14 cellular contexts compared by ENCODE assay signal in genomic region chr19:56837004-56837403, GRCh38. TPM values are rescaled to one million over a fixed set of nuclear protein-coding genes. Genes with fewer than 3 reads are reported as not detected.
DNase-seq lines count a peak whose midpoint lies in the region; ATAC-seq, FAIRE-seq and TF ChIP-seq lines count a peak whose summit lies in the region.
"Had no signal": no experiment of that assay in that cellular context is flagged by ENCODE, and none has a peak within 500 bp of the region (broad histone marks: within the 10 kb centered on the region; RNA-seq: fewer than 3 reads in every experiment).

No MANE protein-coding gene starts in this region.

- no peak for FAIRE-seq in astrocyte (lab: Jason Lieb, UNC)

- H3K9me3 Mint-ChIP-seq in astrocyte (ENCODE audit: unreplicated experiment), result peaks cover 25% of the 10 kb centered on the region
- peaks cover 38 to 66% of the 10 kb centered on the region in 2 donors for H3K9me3 Mint-ChIP-seq in stimulated activated naive CD8-positive, alpha-beta T cell treated with anti-CD3 and anti-CD28 coated beads, Interleukin-15, amount 100 ng/mL, for 72 hours

- no peaks in the 10 kb centered on the region for H3K79me2 ChIP-seq in astrocyte (ENCODE audit: insufficient read depth, low read length)

- H3K27ac Mint-ChIP-seq in astrocyte (ENCODE audit: unreplicated experiment), result no peak overlapping the region
- no peak overlapping the region for H3K27ac Mint-ChIP-seq in stimulated activated naive CD8-positive, alpha-beta T cell treated with anti-CD3 and anti-CD28 coated beads, Interleukin-15, amount 100 ng/mL, for 72 hours

- no peaks in the 10 kb centered on the region for H3K4me1 Mint-ChIP-seq in astrocyte (ENCODE audit: low read depth, unreplicated experiment)
- H3K4me1 Mint-ChIP-seq in stimulated activated naive CD8-positive, alpha-beta T cell treated with anti-CD3 and anti-CD28 coated beads, Interleukin-15, amount 100 ng/mL, for 72 hours, result peaks cover 9% of the 10 kb centered on the region

- peak overlapping the region; percentile 69 for H3K4me2 ChIP-seq in astrocyte (ENCODE audit: low read length)

- no peaks in the 10 kb centered on the region for H3K27me3 ChIP-seq in astrocyte (ENCODE audit: insufficient read depth, low read length)

- H3K36me3 ChIP-seq in astrocyte (ENCODE audit: insufficient read depth, low read length), result no peaks in the 10 kb centered on the region

- H3K9ac ChIP-seq in astrocyte (ENCODE audit: low read length), result no peak overlapping the region

- DNase-seq in HK-2 (ENCODE audit: unreplicated experiment), result peak; percentile 10
- no peak for DNase-seq in astrocyte (ENCODE audit: low read depth)
- peak; percentile 10 for DNase-seq in medulla oblongata (ENCODE audit: extremely low spot score)
- DNase-seq in cerebellar nuclear complex (lab: John Stamatoyannopoulos, UW), result no peak
- DNase-seq in stimulated activated naive CD8-positive, alpha-beta T cell treated with anti-CD3 and anti-CD28 coated beads, Interleukin-15, amount 100 ng/mL, for 72 hours, result no peak
- DNase-seq in NCI-H2171 (lab: John Stamatoyannopoulos, UW), result no peak
- DNase-seq: activated CD4-positive, CD25-positive, alpha-beta regulatory T cell; activated T-cell treated with anti-CD3 and anti-CD28 coated beads, Interleukin-2, amount 50 U/mL, for 4 hours; AML-193; IMR-90; NCI-H146; stimulated activated CD4-positive, alpha-beta T cell treated with anti-CD3 and anti-CD28 coated beads, Interleukin-15, amount 100 ng/mL, for 24 hours had no signal

- H3K4me3 ChIP-seq in astrocyte (ENCODE audit: insufficient read depth, low read depth, low read length), result no peak overlapping the region

- H3K27ac ChIP-seq in 22Rv1, result peak overlapping the region; percentile 84
- no peak overlapping the region for H3K27ac ChIP-seq in astrocyte (ENCODE audit: low read depth, low read length)

- TF ChIP-seq CTCF in 22Rv1 (IDR thresholded peaks at IDR 0.05) (no peak), astrocyte (IDR thresholded peaks at IDR 0.05; ENCODE audit: insufficient read depth, low read depth, low read length) (no peak)

- H4K20me1 ChIP-seq in astrocyte (ENCODE audit: insufficient read depth, low read length), result no peaks in the 10 kb centered on the region

- H3K9me3 ChIP-seq in astrocyte (ENCODE audit: insufficient read depth, low read depth, low read length), result peaks cover 9% of the 10 kb centered on the region

- ATAC-seq in stimulated activated naive CD8-positive, alpha-beta T cell treated with anti-CD3 and anti-CD28 coated beads, Interleukin-15, amount 100 ng/mL, for 72 hours, result no peak
- no peak for ATAC-seq in HG03565 (IDR thresholded peaks at IDR 0.05; ENCODE audit: unreplicated experiment)
- ATAC-seq: activated T-cell treated with anti-CD3 and anti-CD28 coated beads, Interleukin-2, amount 50 U/mL, for 4 hours had no signal

- H3K27me3 Mint-ChIP-seq in astrocyte (ENCODE audit: low read depth, unreplicated experiment), result no peaks in the 10 kb centered on the region
- peaks cover 20% of the 10 kb centered on the region for H3K27me3 Mint-ChIP-seq in stimulated activated naive CD8-positive, alpha-beta T cell treated with anti-CD3 and anti-CD28 coated beads, Interleukin-15, amount 100 ng/mL, for 72 hours

- H3K36me3 Mint-ChIP-seq in astrocyte (ENCODE audit: low read depth, unreplicated experiment), result no peaks in the 10 kb centered on the region

- no peaks in the 10 kb centered on the region for H3K4me1 ChIP-seq in astrocyte (ENCODE audit: insufficient read depth, low read length)

- no peak overlapping the region for H2AFZ ChIP-seq in astrocyte (ENCODE audit: low read depth, low read length)

- H3K4me3 Mint-ChIP-seq in astrocyte (ENCODE audit: unreplicated experiment), result no peak overlapping the region
- H3K4me3 Mint-ChIP-seq in stimulated activated naive CD8-positive, alpha-beta T cell treated with anti-CD3 and anti-CD28 coated beads, Interleukin-15, amount 100 ng/mL, for 72 hours, result no peak overlapping the region
- H3K4me3 Mint-ChIP-seq: activated T-cell treated with anti-CD3 and anti-CD28 coated beads, Interleukin-2, amount 50 U/mL, for 4 hours had no signal

RNA-seq across cellular contexts. Expression of gene PEG3, which starts 3.5 kb away (rescaled TPM):
- not detected in 2 replicates for total RNA-seq in astrocyte
- total RNA-seq: IMR-90 had no signal

RNA-seq across cellular contexts. Expression of gene ZIM2, which starts 3.5 kb away (rescaled TPM):
- not detected in 2 replicates for total RNA-seq in astrocyte
- total RNA-seq: activated T-cell treated with anti-CD3 and anti-CD28 coated beads, Interleukin-2, amount 50 U/mL, for 4 hours; IMR-90 had no signal

Comparison
In these comparisons a context has a peak if more than half of its experiments do, and no peak if none do; other contexts are left out.
1. DNase-seq: peak in HK-2 (single experiment) and medulla oblongata (single experiment); none in astrocyte (single experiment), cerebellar nuclear complex (0 of 2), stimulated activated naive CD8-positive, alpha-beta T cell treated with anti-CD3 and anti-CD28 coated beads, Interleukin-15, amount 100 ng/mL, for 72 hours (0 of 2) and NCI-H2171 (single experiment).